Comparison of ENCODE assay signal across 10 cellular contexts in the genomic region with DNA sequence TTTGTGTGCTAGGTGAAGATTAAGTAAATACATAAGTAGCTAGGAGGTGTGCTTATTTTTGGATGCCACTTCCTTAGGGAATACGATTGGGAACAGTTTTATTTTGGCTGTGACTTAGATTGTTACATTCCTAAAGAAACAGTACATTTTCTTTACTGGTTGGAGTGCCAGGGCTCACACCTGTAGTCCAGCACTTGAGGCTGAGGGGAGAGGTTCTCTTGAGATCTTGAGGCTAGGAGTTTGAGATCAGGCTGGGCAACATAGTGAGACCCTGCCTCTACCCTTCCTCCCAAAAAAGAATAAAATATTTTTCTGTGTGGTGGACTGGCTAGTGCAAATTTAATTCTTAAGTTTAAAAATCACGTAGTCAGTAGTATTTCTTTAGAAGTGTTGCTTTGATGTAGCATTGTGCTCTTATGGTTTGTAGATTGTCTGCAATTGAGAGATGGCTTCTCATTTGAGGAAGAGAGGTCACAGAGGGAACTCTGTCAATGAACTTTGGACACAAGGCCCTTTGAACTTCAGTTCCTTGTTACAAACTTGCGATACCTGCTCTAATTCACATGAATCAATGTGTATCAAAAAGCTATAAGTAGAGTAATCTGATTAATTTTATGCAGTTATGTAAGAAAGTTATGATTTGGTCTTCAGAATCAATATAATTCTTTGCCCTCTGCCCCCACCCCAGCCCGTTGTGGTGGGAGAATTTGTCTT. TPM values are rescaled to one million over a fixed set of nuclear protein-coding genes. Genes with fewer than 3 reads are reported as not detected.
DNase-seq lines count a peak whose midpoint lies in the region; TF ChIP-seq lines count a peak whose summit lies in the region.
"Had no signal": no experiment of that assay in that cellular context is flagged by ENCODE, and none has a peak within 500 bp of the region (broad histone marks: within the 10 kb centered on the region; RNA-seq: fewer than 3 reads in every experiment).

No MANE protein-coding gene starts in this region.

- no peak for DNase-seq in CD4-positive, alpha-beta memory T cell
- DNase-seq in OCI-LY7 (ENCODE audit: low spot score) = no peak
- no peak for DNase-seq in mammary epithelial cell
- DNase-seq in nephron progenitor cell = no peak
- DNase-seq in NCI-H526 treated with DMSO at 0.1 percent for 48 hours (lab: John Stamatoyannopoulos, UW) = no peak
- no peak for DNase-seq in NCI-H2029 (lab: John Stamatoyannopoulos, UW)
- DNase-seq in MV-4-11 (lab: John Stamatoyannopoulos, UW) = no peak
- no peak for DNase-seq in NCI-H1694 treated with DMSO at 0.1 percent for 48 hours (lab: John Stamatoyannopoulos, UW)
- DNase-seq: mesendoderm, NCI-H2227 treated with DMSO at 0.1 percent for 48 hours had no signal

- H2AFZ ChIP-seq in OCI-LY7 (ENCODE audit: low read length) = no peak overlapping the region
- no peak overlapping the region for H2AFZ ChIP-seq in mammary epithelial cell (ENCODE audit: low read depth, low read length)

- peak overlapping the region; percentile 71 to 80 (median 74) for H3K4me3 Mint-ChIP-seq in CD4-positive, alpha-beta memory T cell
- no peak overlapping the region for H3K4me3 Mint-ChIP-seq in nephron progenitor cell

- 80% methylated on average over 4 of the region's 4 CpGs for WGBS in mammary epithelial cell (ENCODE audit: low coverage, missing lambda C conversion rate)

- CTCF ChIA-PET in CD4-positive, alpha-beta memory T cell (lab: Charles Lee; ENCODE audit: partially characterized antibody) = no interaction called here
- CTCF ChIA-PET in OCI-LY7 (lab: Charles Lee; ENCODE audit: unreplicated experiment) = no interaction called here
- CTCF ChIA-PET in mammary epithelial cell (lab: Charles Lee; ENCODE audit: low non-redundant PET) = no interaction called here

- peaks cover 65 to 88% of the 10 kb centered on the region in 2 donors for H3K36me3 Mint-ChIP-seq in CD4-positive, alpha-beta memory T cell
- peaks cover 84% of the 10 kb centered on the region for H3K36me3 Mint-ChIP-seq in nephron progenitor cell (ENCODE audit: low read depth)

- H3K27me3 Mint-ChIP-seq in CD4-positive, alpha-beta memory T cell = no peaks in the 10 kb centered on the region
- H3K27me3 Mint-ChIP-seq in nephron progenitor cell (ENCODE audit: low read depth, poor library complexity) = no peaks in the 10 kb centered on the region

- H3K4me2 ChIP-seq in OCI-LY7 (ENCODE audit: low read length) (peak overlapping the region; percentile 41; the same call in 1 of the 2 replicates), mammary epithelial cell (ENCODE audit: insufficient read depth, low read depth, low read length) (peak overlapping the region; percentile 18)

- intact Hi-C loops in CD4-positive, alpha-beta memory T cell (cut with micrococcal nuclease) = loop anchor here (10.0 kb wide), 1 partner anchor 474 kb away; a partner anchor contains a TSS
- intact Hi-C loops in OCI-LY7 (cut with micrococcal nuclease; ENCODE audit: unreplicated experiment) (loop anchor here (10.0 kb wide), 3 partner anchors 1646 to 1846 kb away; a partner anchor contains a TSS), mammary epithelial cell (cut with micrococcal nuclease) (loop anchor here (10.0 kb wide), 1 partner anchor 134 kb away; a partner anchor contains a TSS)

- peaks cover 75 to 97% (median 86%) of the 10 kb centered on the region in 4 donors for H3K4me1 Mint-ChIP-seq in CD4-positive, alpha-beta memory T cell
- H3K4me1 Mint-ChIP-seq in nephron progenitor cell = peaks cover 52% of the 10 kb centered on the region

- peaks cover 100% of the 10 kb centered on the region for H3K4me1 ChIP-seq in CD4-positive, alpha-beta memory T cell (ENCODE audit: insufficient read depth, low read length)
- H3K4me1 ChIP-seq in OCI-LY7 (ENCODE audit: insufficient read depth, low read length, poor library complexity, severe bottlenecking) (peaks cover 61% of the 10 kb centered on the region), mammary epithelial cell (ENCODE audit: insufficient read depth, low read length) (peaks cover 58% of the 10 kb centered on the region)

- TF ChIP-seq CTCF in OCI-LY7 (conservative IDR thresholded peaks at IDR 0.05; ENCODE audit: low read length) (no peak), mammary epithelial cell (conservative IDR thresholded peaks at IDR 0.05 in 1 of 2, IDR thresholded peaks at IDR 0.05 in 1 of 2; ENCODE audit: extremely low read depth in 1 of 2, insufficient read depth in 1 of 2, low read depth in 1 of 2, low read length in 2 of 2) (no peak), nephron progenitor cell (IDR thresholded peaks at IDR 0.05) (no peak)

- no peaks in the 10 kb centered on the region for H3K27me3 ChIP-seq in CD4-positive, alpha-beta memory T cell (ENCODE audit: insufficient read depth, low read length)
- no peaks in the 10 kb centered on the region for H3K27me3 ChIP-seq in mammary epithelial cell (ENCODE audit: insufficient read depth, low read length)

- H3K9me3 ChIP-seq in CD4-positive, alpha-beta memory T cell (ENCODE audit: control insufficient read depth in 1 of 2, low read length in 2 of 2) = no peaks in the 10 kb centered on the region
- no peaks in the 10 kb centered on the region for H3K9me3 ChIP-seq in OCI-LY7 (ENCODE audit: low read length)
- no peaks in the 10 kb centered on the region for H3K9me3 ChIP-seq in mammary epithelial cell (replicated peaks; ENCODE audit: insufficient read depth, low read length)

- H3K9me2 ChIP-seq in OCI-LY7 (ENCODE audit: insufficient read depth, low read length) = no peaks in the 10 kb centered on the region

- H3K79me2 ChIP-seq in OCI-LY7 (ENCODE audit: insufficient read depth, low read depth, low read length) (peaks cover 100% of the 10 kb centered on the region), mammary epithelial cell (ENCODE audit: insufficient read depth, low read length) (peaks cover 100% of the 10 kb centered on the region)

- no peak overlapping the region for H3K27ac ChIP-seq in CD4-positive, alpha-beta memory T cell (ENCODE audit: low read depth, low read length)
- H3K27ac ChIP-seq in OCI-LY7 (ENCODE audit: low read depth, low read length, poor library complexity, severe bottlenecking) (no peak overlapping the region), mammary epithelial cell (ENCODE audit: insufficient read depth, low read depth, low read length) (no peak overlapping the region)

- no peak overlapping the region for H3K4me3 ChIP-seq in CD4-positive, alpha-beta memory T cell (ENCODE audit: low read length in 2 of 2)
- H3K4me3 ChIP-seq in OCI-LY7 (ENCODE audit: low read depth, low read length, poor library complexity, severe bottlenecking) (no peak overlapping the region), mammary epithelial cell (replicated peaks in 1 of 3; ENCODE audit: insufficient read depth in 1 of 3, low read depth in 2 of 3, low read length in 3 of 3) (no peak overlapping the region)

- no peak overlapping the region for H3K9ac ChIP-seq in mammary epithelial cell (ENCODE audit: insufficient read depth, low read length)

- dilution Hi-C loops in mammary epithelial cell (cut with HindIII; ENCODE audit: low sequenced_read_pairs) = no loop called here

- in situ Hi-C loops in mammary epithelial cell (cut with MboI; ENCODE audit: low sequenced_read_pairs in 2 of 2) = no loop called here

- H3K9me3 Mint-ChIP-seq in CD4-positive, alpha-beta memory T cell = no peaks in the 10 kb centered on the region
- no peaks in the 10 kb centered on the region for H3K9me3 Mint-ChIP-seq in nephron progenitor cell

- peak overlapping the region in 5 of 7 donors; percentile 54 to 88 (median 70) for H3K27ac Mint-ChIP-seq in CD4-positive, alpha-beta memory T cell
- H3K27ac Mint-ChIP-seq in nephron progenitor cell = peak overlapping the region; percentile 45

- H4K20me1 ChIP-seq in OCI-LY7 (ENCODE audit: insufficient read depth, low read length) = peaks cover 76% of the 10 kb centered on the region
- peaks cover 70% of the 10 kb centered on the region for H4K20me1 ChIP-seq in mammary epithelial cell (ENCODE audit: insufficient read depth, low read length)

- BruUV-seq in OCI-LY7 (replicated peaks; lab: Mats Ljungman, UMichigan) (no TSS peak), mammary epithelial cell (replicated peaks; lab: Mats Ljungman, UMichigan) (no TSS peak)

- peaks cover 30% of the 10 kb centered on the region for H3K36me3 ChIP-seq in CD4-positive, alpha-beta memory T cell (ENCODE audit: insufficient read depth, low read length)
- H3K36me3 ChIP-seq in OCI-LY7 (ENCODE audit: insufficient read depth, low read length) (peaks cover 100% of the 10 kb centered on the region), mammary epithelial cell (ENCODE audit: insufficient read depth, low read length) (peaks cover 41% of the 10 kb centered on the region)

- POLR2A ChIA-PET in CD4-positive, alpha-beta memory T cell (lab: Charles Lee; ENCODE audit: partially characterized antibody) = interaction anchor here (1.2 to 6.1 kb wide), 2 partner anchors 6 to 14 kb away, joined by 4 to 76 read pairs; a partner anchor contains a TSS
- POLR2A ChIA-PET in OCI-LY7 (lab: Charles Lee) = interaction anchor here (0.6 to 1.5 kb wide), 3 partner anchors 11 to 1375 kb away, joined by 3 to 7 read pairs (median 3); no protein-coding TSS in a partner anchor

RNA-seq across cellular contexts. Expression of a gene that starts 7.1 kb away (rescaled TPM):
- total RNA-seq in CD4-positive, alpha-beta memory T cell = 10 to 100 TPM; 89.6 to 90.5 TPM
- 10 to 100 TPM in 1 of 2 donors, 1 to 10 TPM in 1; 7.2 to 21.1 TPM for polyA plus RNA-seq in CD4-positive, alpha-beta memory T cell
- 50.9 and 51.5 TPM in 2 replicates for total RNA-seq in OCI-LY7 (2014; rRNA removed; shearing (Covaris generic))
- total RNA-seq in OCI-LY7 (2022) (71.5 and 77.9 TPM in 2 replicates), mammary epithelial cell (100 to 1,000 TPM in 1 of 2 donors, 10 to 100 TPM in 1; 92.6 to 124 TPM)
- polyA plus RNA-seq in mammary epithelial cell = 21.6 TPM
- 84.4 TPM for polyA minus RNA-seq in mammary epithelial cell
